ENCODE assay signal across 1 cellular context in genomic region chr7:76464959-76465358, GRCh38. TPM values are rescaled to one million over a fixed set of nuclear protein-coding genes. Genes with fewer than 3 reads are reported as not detected.
"Had no signal": no experiment of that assay in that cellular context is flagged by ENCODE, and none has a peak within 500 bp of the region (broad histone marks: within the 10 kb centered on the region; RNA-seq: fewer than 3 reads in every experiment).

No MANE protein-coding gene starts in this region.

RNA-seq across cellular contexts. Expression of gene UPK3B, which starts 45.4 kb away (rescaled TPM):
- total RNA-seq: IMR-90 had no signal
